28 cellular contexts compared by ENCODE assay signal in genomic region chr1:212091438-212092121, GRCh38. TPM values are rescaled to one million over a fixed set of nuclear protein-coding genes. Genes with fewer than 3 reads are reported as not detected.
"Had no signal": no experiment of that assay in that cellular context is flagged by ENCODE, and none has a peak within 500 bp of the region (broad histone marks: within the 10 kb centered on the region; RNA-seq: fewer than 3 reads in every experiment).

No MANE protein-coding gene starts in this region.

- H3K4me3 ChIP-seq: ascending aorta, cardiac muscle cell had no signal

- H3K9me3 ChIP-seq: ascending aorta had no signal

- ATAC-seq: activated CD8-positive, alpha-beta memory T cell treated with anti-CD3 and anti-CD28 coated beads, Interleukin-2, amount 10 ng/mL, durations not matched to agents 7 days and 5 days; activated CD8-positive, alpha-beta T cell treated with anti-CD3 and anti-CD28 coated beads, Interleukin-2, amount 10 ng/mL, durations not matched to agents 7 days and 5 days; activated naive CD8-positive, alpha-beta T cell treated with anti-CD3 and anti-CD28 coated beads, Interleukin-2, amount 50 U/mL, for 24 hours had no signal

- H3K4me1 ChIP-seq: ascending aorta had no signal

- H3K36me3 ChIP-seq: ascending aorta, cardiac muscle cell had no signal

- H3K27ac ChIP-seq: ascending aorta had no signal

- DNase-seq: activated B cell treated with CpG ODN at 0.5 μM for 24 hours; activated CD4-positive, alpha-beta memory T cell treated with anti-CD3 and anti-CD28 coated beads, Interleukin-2, amount 10 ng/mL, durations not matched to agents 7 days and 5 days; activated CD4-positive, alpha-beta T cell treated with anti-CD3 and anti-CD28 coated beads for 4 hours; activated CD4-positive, alpha-beta T cell treated with anti-CD3 and anti-CD28 coated beads, Interleukin-2, amount 10 ng/mL, durations not matched to agents 24 days and 14 days; activated CD4-positive, alpha-beta T cell treated with anti-CD3 and anti-CD28 coated beads, Interleukin-2, amount 50 U/mL, for 1 hour; activated CD4-positive, alpha-beta T cell treated with anti-CD3 and anti-CD28 coated beads, Interleukin-2, amount 50 U/mL, for 48 hours; activated CD4-positive, CD25-positive, alpha-beta regulatory T cell treated with anti-CD3 and anti-CD28 coated beads, Interleukin-2, amount 50 U/mL, for 72 hours; activated CD8-positive, alpha-beta memory T cell treated with anti-CD3 and anti-CD28 coated beads for 24 hours; activated CD8-positive, alpha-beta memory T cell treated with anti-CD3 and anti-CD28 coated beads, Interleukin-2, amount 10 ng/mL, durations not matched to agents 7 days and 5 days; activated CD8-positive, alpha-beta memory T cell treated with anti-CD3 and anti-CD28 coated beads, Interleukin-2, amount 50 U/mL, for 48 hours; activated CD8-positive, alpha-beta T cell treated with anti-CD3 and anti-CD28 coated beads, Interleukin-2, amount 10 ng/mL, durations not matched to agents 7 days and 5 days; activated effector memory CD4-positive, alpha-beta T cell treated with Interleukin-2 at 50 U/mL for 16 hours; activated gamma-delta T cell; activated naive CD4-positive, alpha-beta T cell treated with anti-CD3 and anti-CD28 coated beads, Interleukin-2, amount 10 ng/mL, durations not matched to agents 7 days and 5 days; activated naive CD4-positive, alpha-beta T cell treated with Interleukin-2 at 50 U/mL for 16 hours; activated naive CD8-positive, alpha-beta T cell treated with anti-CD3 and anti-CD28 coated beads, Interleukin-2, amount 10 ng/mL, durations not matched to agents 7 days and 5 days; activated naive CD8-positive, alpha-beta T cell treated with anti-CD3 and anti-CD28 coated beads, Interleukin-2, amount 50 U/mL, for 24 hours; activated T-cell treated with anti-CD3 and anti-CD28 coated beads, Interleukin-2, amount 50 U/mL, for 24 hours; activated T-cell treated with anti-CD3 and anti-CD28 coated beads, Interleukin-2, amount 50 U/mL, for 48 hours; amygdala; anterior cingulate cortex; caudate nucleus; T-helper 2 cell; T-helper 9 cell had no signal

- FAIRE-seq: bronchial epithelial cell, colon had no signal

- H3K27me3 ChIP-seq: ascending aorta, cardiac muscle cell had no signal

RNA-seq across cellular contexts. Expression of gene DTL, which starts 56.0 kb away (rescaled TPM):
- total RNA-seq: ascending aorta had no signal
